ENCODE assay signal across 8 cellular contexts in the genomic region with DNA sequence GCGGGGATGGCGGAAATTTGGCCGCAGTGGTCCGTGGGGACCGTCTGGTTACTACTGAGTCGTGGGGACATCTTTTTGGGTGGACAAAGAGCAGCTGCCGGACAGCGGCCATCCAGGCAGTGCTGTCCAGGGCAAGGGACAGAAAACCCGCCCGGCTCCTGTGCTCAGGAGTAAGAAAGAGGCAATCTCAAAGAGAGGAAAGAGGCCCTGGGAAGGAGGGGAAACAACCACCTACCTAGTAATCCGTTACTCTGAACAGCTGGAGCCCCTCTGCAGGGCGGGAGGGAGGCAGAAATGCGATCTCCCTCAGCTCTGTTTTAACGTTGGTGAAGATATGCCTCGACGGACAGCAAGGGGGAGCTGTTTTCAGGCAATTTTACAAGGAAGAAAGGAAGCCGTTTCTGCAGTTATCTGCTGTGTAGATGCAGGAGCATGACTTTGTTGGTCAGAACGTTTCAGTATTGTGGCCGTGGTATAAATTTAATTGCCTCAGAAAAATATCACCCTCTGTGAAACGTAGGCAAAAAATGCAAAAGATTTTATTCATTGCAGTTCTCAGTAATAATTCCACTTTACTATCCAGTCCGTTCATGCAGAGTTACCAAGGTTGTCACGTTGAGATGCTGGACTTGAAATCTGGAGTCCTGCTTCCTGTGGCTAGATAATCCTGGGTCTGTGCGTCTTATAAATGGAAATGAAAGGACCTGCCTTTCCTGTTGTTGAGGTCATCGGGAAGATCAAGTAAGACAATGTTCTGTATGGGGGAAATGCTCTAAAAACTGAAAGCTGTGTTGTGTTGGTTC. TPM values are rescaled to one million over a fixed set of nuclear protein-coding genes. Genes with fewer than 3 reads are reported as not detected.
DNase-seq lines count a peak whose midpoint lies in the region; ATAC-seq and TF ChIP-seq lines count a peak whose summit lies in the region.

No MANE protein-coding gene starts in this region.

- H3K27me3 ChIP-seq in WERI-Rb-1 (ENCODE audit: insufficient read depth, low read depth, severe bottlenecking), result peaks cover 32% of the 10 kb centered on the region
- H3K27me3 ChIP-seq in osteoblast (ENCODE audit: insufficient read depth, low read length), result peaks cover 53% of the 10 kb centered on the region

- H3K9me3 ChIP-seq in WERI-Rb-1 (ENCODE audit: severe bottlenecking) (peaks cover 5% of the 10 kb centered on the region), osteoblast (ENCODE audit: low read depth, low read length) (no peaks in the 10 kb centered on the region)

- peak overlapping the region; percentile 90 for H3K4me3 Mint-ChIP-seq in glutamatergic neuron (ENCODE audit: unreplicated experiment)
- peak overlapping the region in 5 of 10 donors; percentile 21 to 68 (median 61) for H3K4me3 Mint-ChIP-seq in naive thymus-derived CD8-positive, alpha-beta T cell

- H3K4me1 Mint-ChIP-seq in glutamatergic neuron (ENCODE audit: low read depth, unreplicated experiment), result peaks cover 9% of the 10 kb centered on the region
- H3K4me1 Mint-ChIP-seq in naive thymus-derived CD8-positive, alpha-beta T cell, result peaks cover 12 to 25% (median 20%) of the 10 kb centered on the region in 4 donors

- no peaks in the 10 kb centered on the region for H3K79me2 ChIP-seq in osteoblast (ENCODE audit: insufficient read depth, low read length)

- DNase-seq in 8988T (peak; percentile 41), NCI-H1694 treated with DMSO at 0.1 percent for 48 hours (lab: John Stamatoyannopoulos, UW) (peak; percentile 60), WERI-Rb-1 (peak; percentile 74), glutamatergic neuron (peak; percentile 70), osteoblast (ENCODE audit: insufficient read length, low spot score, missing footprints) (peak; percentile 79)
- no peak for DNase-seq in naive thymus-derived CD8-positive, alpha-beta T cell

- H3K27ac Mint-ChIP-seq in glutamatergic neuron (ENCODE audit: unreplicated experiment), result no peak overlapping the region
- H3K27ac Mint-ChIP-seq in naive thymus-derived CD8-positive, alpha-beta T cell, result peak overlapping the region in 1 of 10 donors; percentile 15

- H4K20me1 ChIP-seq in osteoblast (ENCODE audit: insufficient read depth, low read length), result no peaks in the 10 kb centered on the region

- peak; percentile 78 for TF ChIP-seq CTCF in WERI-Rb-1 (IDR thresholded peaks at IDR 0.05; ENCODE audit: low read depth, low read length)
- peak; percentile 85 for TF ChIP-seq CTCF in glutamatergic neuron (IDR thresholded peaks at IDR 0.05; ENCODE audit: partially characterized antibody, unreplicated experiment)
- peak; percentile 87 for TF ChIP-seq CTCF in osteoblast (IDR thresholded peaks at IDR 0.05; ENCODE audit: extremely low read depth, low read depth, low read length)

- H3K27me3 Mint-ChIP-seq in glutamatergic neuron (ENCODE audit: unreplicated experiment), result peaks cover 9% of the 10 kb centered on the region
- peaks cover 38 to 77% (median 51%) of the 10 kb centered on the region in 5 donors for H3K27me3 Mint-ChIP-seq in naive thymus-derived CD8-positive, alpha-beta T cell

- H3K27ac ChIP-seq in WERI-Rb-1, result no peak overlapping the region
- no peak overlapping the region for H3K27ac ChIP-seq in osteoblast (ENCODE audit: low read depth, low read length)

- H3K4me1 ChIP-seq in osteoblast (ENCODE audit: insufficient read depth, low read length), result peaks cover 7% of the 10 kb centered on the region

- H3K4me3 ChIP-seq in GM08714 (ENCODE audit: low read length) (peak overlapping the region; percentile 27), WERI-Rb-1 (ENCODE audit: low read depth, low read length) (peak overlapping the region; percentile 50), osteoblast (ENCODE audit: insufficient read depth, low read length) (peak overlapping the region; percentile 44)

- H3K36me3 Mint-ChIP-seq in glutamatergic neuron (ENCODE audit: unreplicated experiment), result peaks cover 8% of the 10 kb centered on the region
- peaks cover 0 to 14% (median 0%) of the 10 kb centered on the region in 3 donors for H3K36me3 Mint-ChIP-seq in naive thymus-derived CD8-positive, alpha-beta T cell

- peak; percentile 76 for ATAC-seq in HG02678 (IDR thresholded peaks at IDR 0.05; ENCODE audit: unreplicated experiment)
- no peak for ATAC-seq in naive thymus-derived CD8-positive, alpha-beta T cell

- peak overlapping the region; percentile 69 for H2AFZ ChIP-seq in osteoblast (ENCODE audit: low read length)

- POLR2A ChIA-PET in naive thymus-derived CD8-positive, alpha-beta T cell (lab: Charles Lee), result no interaction called here

- H3K36me3 ChIP-seq in WERI-Rb-1 (no peaks in the 10 kb centered on the region), osteoblast (ENCODE audit: insufficient read depth, low read length) (no peaks in the 10 kb centered on the region)

- H3K4me2 ChIP-seq in osteoblast (ENCODE audit: insufficient read depth, low read length), result peak overlapping the region; percentile 59

- H3K9me3 Mint-ChIP-seq in glutamatergic neuron (ENCODE audit: unreplicated experiment), result peaks cover 5% of the 10 kb centered on the region
- peaks cover 0 to 4% (median 0%) of the 10 kb centered on the region in 9 donors for H3K9me3 Mint-ChIP-seq in naive thymus-derived CD8-positive, alpha-beta T cell

RNA-seq across cellular contexts. Expression of a gene that starts 1.1 kb away (rescaled TPM):
- total RNA-seq in glutamatergic neuron (ENCODE audit: unreplicated experiment), result not detected
- total RNA-seq in osteoblast, result not detected in 2 replicates
- total RNA-seq in naive thymus-derived CD8-positive, alpha-beta T cell, result not detected
- polyA plus RNA-seq in naive thymus-derived CD8-positive, alpha-beta T cell, result not detected

Comparison
In these comparisons a context has a peak if more than half of its experiments do, and no peak if none do; other contexts are left out.
1. DNase-seq: peak in 8988T (single experiment), NCI-H1694 treated with DMSO at 0.1 percent for 48 hours (single experiment), WERI-Rb-1 (single experiment), glutamatergic neuron (single experiment) and osteoblast (single experiment); none in naive thymus-derived CD8-positive, alpha-beta T cell (0 of 10).
2. Peak in every context shown above with its lines, with median percentiles within 50 percentile points of each other: H3K4me3 ChIP-seq and CTCF ChIP-seq.